27 cellular contexts compared by ENCODE assay signal in genomic region chr15:79076661-79077060, GRCh38. TPM values are rescaled to one million over a fixed set of nuclear protein-coding genes. Genes with fewer than 3 reads are reported as not detected.
"Had no signal": no experiment of that assay in that cellular context is flagged by ENCODE, and none has a peak within 500 bp of the region (broad histone marks: within the 10 kb centered on the region; RNA-seq: fewer than 3 reads in every experiment).

No MANE protein-coding gene starts in this region.

- H3K27ac Mint-ChIP-seq: dendritic cell treated with granulocyte-macrophage colony-stimulating factor and Interleukin-4, amounts not matched to agents 40 ng/mL and 50 ng/mL, for 4 days; naive thymus-derived CD8-positive, alpha-beta T cell; stimulated activated naive B cell treated with anti-CD40 and anti-IgM and Interleukin-4, amounts not matched to agents 10 μg/mL and 1 μg/mL and 100 μg/mL, for 72 hours; stimulated activated naive CD8-positive, alpha-beta T cell treated with anti-CD3 and anti-CD28 coated beads, Interleukin-15, Interleukin-2, amounts not matched to agents 100 ng/mL and 50 ng/mL, for 24 hours had no signal

- H3K27ac ChIP-seq: colonic mucosa, esophagus muscularis mucosa, foreskin keratinocyte, gastroesophageal sphincter, heart left ventricle, hepatocyte, neutrophil, pancreas, prostate gland, right atrium auricular region, transverse colon had no signal

- H3K79me2 ChIP-seq: hepatocyte had no signal

- H3K36me3 Mint-ChIP-seq: naive thymus-derived CD8-positive, alpha-beta T cell had no signal

- ATAC-seq: foreskin keratinocyte; gastroesophageal sphincter; heart left ventricle; left lobe of liver; naive thymus-derived CD8-positive, alpha-beta T cell; pancreas; sciatic nerve; stimulated activated naive B cell treated with anti-CD40 and anti-IgM and Interleukin-4, amounts not matched to agents 10 μg/mL and 1 μg/mL and 100 μg/mL, for 72 hours had no signal

- H3K36me3 ChIP-seq: colonic mucosa, esophagus muscularis mucosa, gastroesophageal sphincter, heart left ventricle, neutrophil, pancreas, prostate gland, right atrium auricular region, transverse colon had no signal

- H3K4me3 ChIP-seq: colonic mucosa, esophagus muscularis mucosa, gastroesophageal sphincter, heart left ventricle, hepatocyte, lung, pancreas, prostate gland, right atrium auricular region, transverse colon had no signal

- H3K4me1 ChIP-seq: colonic mucosa, esophagus muscularis mucosa, foreskin keratinocyte, gastroesophageal sphincter, heart left ventricle, pancreas, prostate gland, right atrium auricular region, transverse colon had no signal

- H3K27me3 ChIP-seq: colonic mucosa, esophagus muscularis mucosa, hepatocyte, neutrophil, pancreas, right atrium auricular region, transverse colon had no signal

- H2AFZ ChIP-seq: hepatocyte had no signal

- DNase-seq: central memory CD4-positive, alpha-beta T cell; colonic mucosa; effector CD8-positive, alpha-beta T cell; foreskin keratinocyte; heart left ventricle; kidney; mesenchymal stem cell; naive thymus-derived CD8-positive, alpha-beta T cell; pancreas; stimulated activated CD4-positive, alpha-beta T cell treated with anti-CD3 and anti-CD28 coated beads, Interleukin-2, amount 100 ng/mL, for 48 hours; stimulated activated naive B cell treated with anti-CD40 and anti-IgM and Interleukin-4, amounts not matched to agents 10 μg/mL and 1 μg/mL and 100 μg/mL, for 72 hours; transverse colon had no signal

- H3K27me3 Mint-ChIP-seq: stimulated activated naive CD8-positive, alpha-beta T cell treated with anti-CD3 and anti-CD28 coated beads, Interleukin-15, Interleukin-2, amounts not matched to agents 100 ng/mL and 50 ng/mL, for 24 hours had no signal

- H3K9me3 Mint-ChIP-seq: dendritic cell treated with granulocyte-macrophage colony-stimulating factor and Interleukin-4, amounts not matched to agents 40 ng/mL and 50 ng/mL, for 4 days; naive thymus-derived CD8-positive, alpha-beta T cell; stimulated activated naive B cell treated with anti-CD40 and anti-IgM and Interleukin-4, amounts not matched to agents 10 μg/mL and 1 μg/mL and 100 μg/mL, for 72 hours; stimulated activated naive CD8-positive, alpha-beta T cell treated with anti-CD3 and anti-CD28 coated beads, Interleukin-15, Interleukin-2, amounts not matched to agents 100 ng/mL and 50 ng/mL, for 24 hours had no signal

- H3K4me3 Mint-ChIP-seq: dendritic cell treated with granulocyte-macrophage colony-stimulating factor and Interleukin-4, amounts not matched to agents 40 ng/mL and 50 ng/mL, for 4 days; naive thymus-derived CD8-positive, alpha-beta T cell; stimulated activated naive B cell treated with anti-CD40 and anti-IgM and Interleukin-4, amounts not matched to agents 10 μg/mL and 1 μg/mL and 100 μg/mL, for 72 hours; stimulated activated naive CD8-positive, alpha-beta T cell treated with anti-CD3 and anti-CD28 coated beads, Interleukin-15, Interleukin-2, amounts not matched to agents 100 ng/mL and 50 ng/mL, for 24 hours had no signal

- H3K9me3 ChIP-seq: colonic mucosa, esophagus muscularis mucosa, gastroesophageal sphincter, heart left ventricle, neutrophil, pancreas, prostate gland, right atrium auricular region, transverse colon had no signal

- H3K4me2 ChIP-seq: hepatocyte had no signal

RNA-seq across cellular contexts. Expression of gene RASGRF1, which starts 13.9 kb away (rescaled TPM):
- total RNA-seq: endothelial cell of umbilical vein, fibroblast of lung, left lobe of liver, skeletal muscle tissue had no signal
- polyA plus RNA-seq: heart left ventricle; liver; naive thymus-derived CD8-positive, alpha-beta T cell had no signal
